Comparison of ENCODE assay signal across 37 cellular contexts in the genomic region with DNA sequence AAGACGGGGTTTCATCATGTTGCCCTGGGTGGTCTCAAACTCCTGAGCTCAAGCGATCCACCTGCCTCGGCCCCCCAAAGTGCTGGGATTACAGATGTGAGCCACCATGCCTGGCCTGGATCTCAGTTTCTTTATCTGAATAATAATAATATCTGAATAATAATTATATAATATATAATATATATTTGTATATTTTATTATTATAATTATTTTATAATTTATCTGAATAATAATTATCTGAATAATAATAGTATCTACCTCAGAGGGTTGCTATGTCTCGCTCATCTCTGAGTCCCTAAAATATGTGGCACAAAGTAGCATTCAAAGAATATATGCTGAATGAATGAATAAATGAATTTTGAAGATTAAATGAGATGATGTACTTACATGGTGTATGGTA. TPM values are rescaled to one million over a fixed set of nuclear protein-coding genes. Genes with fewer than 3 reads are reported as not detected.
"Had no signal": no experiment of that assay in that cellular context is flagged by ENCODE, and none has a peak within 500 bp of the region (broad histone marks: within the 10 kb centered on the region; RNA-seq: fewer than 3 reads in every experiment).

No MANE protein-coding gene starts in this region.

- H3K4me1 Mint-ChIP-seq: activated naive CD4-positive, alpha-beta T cell treated with anti-CD3 and anti-CD28 coated beads, Interleukin-2, amount 50 U/mL, for 24 hours; activated naive CD8-positive, alpha-beta T cell treated with anti-CD3 and anti-CD28 coated beads for 36 hours; activated naive CD8-positive, alpha-beta T cell treated with anti-CD3 and anti-CD28 coated beads, Interleukin-2, amount 10 ng/mL, durations not matched to agents 7 days and 5 days; activated naive CD8-positive, alpha-beta T cell treated with anti-CD3 and anti-CD28 coated beads, Interleukin-2, amount 50 U/mL, for 24 hours; activated T-helper 17 cell treated with anti-CD3 and anti-CD28 coated beads, Interleukin-2, amount 50 U/mL, for 72 hours had no signal

- H3K9me3 Mint-ChIP-seq: activated naive CD4-positive, alpha-beta T cell treated with anti-CD3 and anti-CD28 coated beads for 36 hours; activated naive CD4-positive, alpha-beta T cell treated with anti-CD3 and anti-CD28 coated beads, Interleukin-2, amount 10 ng/mL, durations not matched to agents 7 days and 5 days; activated naive CD4-positive, alpha-beta T cell treated with anti-CD3 and anti-CD28 coated beads, Interleukin-2, amount 50 U/mL, for 24 hours; activated naive CD4-positive, alpha-beta T cell treated with anti-CD3 and anti-CD28 coated beads, Interleukin-2, amount 50 U/mL, for 72 hours; activated naive CD8-positive, alpha-beta T cell treated with anti-CD3 and anti-CD28 coated beads for 36 hours; activated naive CD8-positive, alpha-beta T cell treated with anti-CD3 and anti-CD28 coated beads, Interleukin-2, amount 10 ng/mL, durations not matched to agents 7 days and 5 days; activated naive CD8-positive, alpha-beta T cell treated with anti-CD3 and anti-CD28 coated beads, Interleukin-2, amount 50 U/mL, for 24 hours; activated T-cell treated with anti-CD3 and anti-CD28 coated beads, Interleukin-2, amount 50 U/mL, for 24 hours; activated T-cell treated with anti-CD3 and anti-CD28 coated beads, Interleukin-2, amount 50 U/mL, for 4 hours; activated T-cell treated with anti-CD3 and anti-CD28 coated beads, Interleukin-2, amount 50 U/mL, for 72 hours; activated T-helper 1 cell treated with anti-CD3 and anti-CD28 coated beads, Interleukin-12 subunit alpha, Interleukin-12 subunit beta, Interleukin-2, Interleukin-4 antibody, amounts not matched to agents 30 ng/mL and 10 ng/mL and 1 ng/mL, durations not matched to agents 14 hours and 24 hours and 36 hours; activated T-helper 17 cell treated with anti-CD3 and anti-CD28 coated beads, Interleukin-2, amount 50 U/mL, for 72 hours; activated T-helper 2 cell treated with anti-CD3 and anti-CD28 coated beads, Interferon-gamma antibody, Interleukin-2, Interleukin-4, amounts not matched to agents 10 μg/mL and 5 μg/mL and 100 μg/mL, durations not matched to agents 14 hours and 24 hours and 36 hours; brain; central memory CD8-positive, alpha-beta T cell had no signal

- H3K27me3 Mint-ChIP-seq: activated naive CD4-positive, alpha-beta T cell treated with anti-CD3 and anti-CD28 coated beads, Interleukin-2, amount 50 U/mL, for 24 hours; activated naive CD8-positive, alpha-beta T cell; activated naive CD8-positive, alpha-beta T cell treated with anti-CD3 and anti-CD28 coated beads for 36 hours; activated T-cell treated with anti-CD3 and anti-CD28 coated beads, Interleukin-2, amount 50 U/mL, for 24 hours; activated T-helper 17 cell treated with anti-CD3 and anti-CD28 coated beads, Interleukin-2, amount 50 U/mL, for 72 hours had no signal

- H3K27ac Mint-ChIP-seq: activated naive CD4-positive, alpha-beta T cell treated with anti-CD3 and anti-CD28 coated beads for 36 hours; activated naive CD4-positive, alpha-beta T cell treated with anti-CD3 and anti-CD28 coated beads, Interleukin-2, amount 10 ng/mL, durations not matched to agents 7 days and 5 days; activated naive CD4-positive, alpha-beta T cell treated with anti-CD3 and anti-CD28 coated beads, Interleukin-2, amount 50 U/mL, for 24 hours; activated naive CD4-positive, alpha-beta T cell treated with anti-CD3 and anti-CD28 coated beads, Interleukin-2, amount 50 U/mL, for 72 hours; activated naive CD8-positive, alpha-beta T cell; activated naive CD8-positive, alpha-beta T cell treated with anti-CD3 and anti-CD28 coated beads for 36 hours; activated naive CD8-positive, alpha-beta T cell treated with anti-CD3 and anti-CD28 coated beads, Interleukin-2, amount 10 ng/mL, durations not matched to agents 7 days and 5 days; activated naive CD8-positive, alpha-beta T cell treated with anti-CD3 and anti-CD28 coated beads, Interleukin-2, amount 50 U/mL, for 24 hours; activated T-cell treated with anti-CD3 and anti-CD28 coated beads, Interleukin-2, amount 50 U/mL, for 24 hours; activated T-cell treated with anti-CD3 and anti-CD28 coated beads, Interleukin-2, amount 50 U/mL, for 72 hours; activated T-helper 1 cell treated with anti-CD3 and anti-CD28 coated beads, Interleukin-12 subunit alpha, Interleukin-12 subunit beta, Interleukin-2, Interleukin-4 antibody, amounts not matched to agents 30 ng/mL and 10 ng/mL and 1 ng/mL, durations not matched to agents 14 hours and 24 hours and 36 hours; activated T-helper 17 cell treated with anti-CD3 and anti-CD28 coated beads, Interleukin-2, amount 50 U/mL, for 72 hours; activated T-helper 2 cell treated with anti-CD3 and anti-CD28 coated beads, Interferon-gamma antibody, Interleukin-2, Interleukin-4, amounts not matched to agents 10 μg/mL and 5 μg/mL and 100 μg/mL, durations not matched to agents 14 hours and 24 hours and 36 hours; brain had no signal

- H3K36me3 Mint-ChIP-seq: activated naive CD4-positive, alpha-beta T cell treated with anti-CD3 and anti-CD28 coated beads, Interleukin-2, amount 10 ng/mL, durations not matched to agents 7 days and 5 days; activated naive CD4-positive, alpha-beta T cell treated with anti-CD3 and anti-CD28 coated beads, Interleukin-2, amount 50 U/mL, for 24 hours; activated naive CD4-positive, alpha-beta T cell treated with anti-CD3 and anti-CD28 coated beads, Interleukin-2, amount 50 U/mL, for 72 hours; activated naive CD8-positive, alpha-beta T cell; activated naive CD8-positive, alpha-beta T cell treated with anti-CD3 and anti-CD28 coated beads for 36 hours; activated naive CD8-positive, alpha-beta T cell treated with anti-CD3 and anti-CD28 coated beads, Interleukin-2, amount 10 ng/mL, durations not matched to agents 7 days and 5 days; brain had no signal

- H3K4me3 Mint-ChIP-seq: activated naive CD4-positive, alpha-beta T cell treated with anti-CD3 and anti-CD28 coated beads for 36 hours; activated naive CD4-positive, alpha-beta T cell treated with anti-CD3 and anti-CD28 coated beads, Interleukin-2, amount 10 ng/mL, durations not matched to agents 7 days and 5 days; activated naive CD4-positive, alpha-beta T cell treated with anti-CD3 and anti-CD28 coated beads, Interleukin-2, amount 50 U/mL, for 24 hours; activated naive CD8-positive, alpha-beta T cell; activated naive CD8-positive, alpha-beta T cell treated with anti-CD3 and anti-CD28 coated beads for 36 hours; activated naive CD8-positive, alpha-beta T cell treated with anti-CD3 and anti-CD28 coated beads, Interleukin-2, amount 10 ng/mL, durations not matched to agents 7 days and 5 days; activated naive CD8-positive, alpha-beta T cell treated with anti-CD3 and anti-CD28 coated beads, Interleukin-2, amount 50 U/mL, for 24 hours; activated T-cell treated with anti-CD3 and anti-CD28 coated beads, Interleukin-2, amount 50 U/mL, for 24 hours; activated T-cell treated with anti-CD3 and anti-CD28 coated beads, Interleukin-2, amount 50 U/mL, for 4 hours; activated T-cell treated with anti-CD3 and anti-CD28 coated beads, Interleukin-2, amount 50 U/mL, for 72 hours; activated T-helper 1 cell treated with anti-CD3 and anti-CD28 coated beads, Interleukin-12 subunit alpha, Interleukin-12 subunit beta, Interleukin-2, Interleukin-4 antibody, amounts not matched to agents 30 ng/mL and 10 ng/mL and 1 ng/mL, durations not matched to agents 14 hours and 24 hours and 36 hours; activated T-helper 17 cell treated with anti-CD3 and anti-CD28 coated beads, Interleukin-2, amount 50 U/mL, for 72 hours; brain; central memory CD8-positive, alpha-beta T cell had no signal

- ATAC-seq: activated naive CD4-positive, alpha-beta T cell treated with anti-CD3 and anti-CD28 coated beads, Interleukin-2, amount 50 U/mL, for 72 hours; activated naive CD8-positive, alpha-beta T cell treated with anti-CD3 and anti-CD28 coated beads, Interleukin-2, amount 50 U/mL, for 24 hours; activated T-cell treated with anti-CD3 and anti-CD28 coated beads, Interleukin-2, amount 50 U/mL, for 4 hours; activated T-cell treated with anti-CD3 and anti-CD28 coated beads, Interleukin-2, amount 50 U/mL, for 72 hours; activated T-helper 17 cell treated with anti-CD3 and anti-CD28 coated beads, Interleukin-2, amount 50 U/mL, for 72 hours; body of pancreas had no signal

- DNase-seq: activated effector memory CD4-positive, alpha-beta T cell treated with anti-CD3 and anti-CD28 coated beads, Interleukin-2, amount 50 U/mL, for 16 hours; activated effector memory CD4-positive, alpha-beta T cell treated with Interleukin-2 at 50 U/mL for 16 hours; activated gamma-delta T cell; activated gamma-delta T cell treated with Interleukin-2 at 50 U/mL for 16 hours; activated naive CD4-positive, alpha-beta T cell; activated naive CD4-positive, alpha-beta T cell treated with anti-CD3 and anti-CD28 coated beads for 36 hours; activated naive CD4-positive, alpha-beta T cell treated with anti-CD3 and anti-CD28 coated beads, Interleukin-2, amount 10 ng/mL, durations not matched to agents 7 days and 5 days; activated naive CD4-positive, alpha-beta T cell treated with anti-CD3 and anti-CD28 coated beads, Interleukin-2, amount 50 U/mL, for 16 hours; activated naive CD4-positive, alpha-beta T cell treated with Interleukin-2 at 50 U/mL for 16 hours; activated naive CD8-positive, alpha-beta T cell treated with anti-CD3 and anti-CD28 coated beads for 36 hours; activated naive CD8-positive, alpha-beta T cell treated with anti-CD3 and anti-CD28 coated beads, Interleukin-2, amount 10 ng/mL, durations not matched to agents 7 days and 5 days; activated naive CD8-positive, alpha-beta T cell treated with anti-CD3 and anti-CD28 coated beads, Interleukin-2, amount 50 U/mL, for 24 hours; activated T-cell treated with anti-CD3 and anti-CD28 coated beads, Interleukin-2, amount 50 U/mL, for 24 hours; activated T-cell treated with anti-CD3 and anti-CD28 coated beads, Interleukin-2, amount 50 U/mL, for 4 hours; activated T-cell treated with anti-CD3 and anti-CD28 coated beads, Interleukin-2, amount 50 U/mL, for 48 hours; activated T-cell treated with anti-CD3 and anti-CD28 coated beads, Interleukin-2, amount 50 U/mL, for 72 hours; adrenal gland; amniotic stem cell; amygdala; anterior cingulate cortex; aorta; body of pancreas; brain microvascular endothelial cell; caudate nucleus; central memory CD4-positive, alpha-beta T cell; cerebellar nuclear complex had no signal

RNA-seq across cellular contexts. Expression of a gene that starts 44.8 kb away (rescaled TPM):
- total RNA-seq: activated naive CD4-positive, alpha-beta T cell treated with anti-CD3 and anti-CD28 coated beads for 36 hours; activated naive CD4-positive, alpha-beta T cell treated with anti-CD3 and anti-CD28 coated beads, Interleukin-2, amount 50 U/mL, for 72 hours; activated naive CD8-positive, alpha-beta T cell treated with anti-CD3 and anti-CD28 coated beads for 36 hours; activated naive CD8-positive, alpha-beta T cell treated with anti-CD3 and anti-CD28 coated beads, Interleukin-2, amount 10 ng/mL, durations not matched to agents 7 days and 5 days; activated T-cell treated with anti-CD3 and anti-CD28 coated beads, Interleukin-2, amount 50 U/mL, for 4 hours; activated T-cell treated with anti-CD3 and anti-CD28 coated beads, Interleukin-2, amount 50 U/mL, for 72 hours; activated T-helper 1 cell treated with anti-CD3 and anti-CD28 coated beads, Interleukin-12 subunit alpha, Interleukin-12 subunit beta, Interleukin-2, Interleukin-4 antibody, amounts not matched to agents 30 ng/mL and 10 ng/mL and 1 ng/mL, durations not matched to agents 14 hours and 24 hours and 36 hours; activated T-helper 17 cell treated with anti-CD3 and anti-CD28 coated beads, Interleukin-2, amount 50 U/mL, for 72 hours; activated T-helper 2 cell treated with anti-CD3 and anti-CD28 coated beads, Interferon-gamma antibody, Interleukin-2, Interleukin-4, amounts not matched to agents 10 μg/mL and 5 μg/mL and 100 μg/mL, durations not matched to agents 14 hours and 24 hours and 36 hours; ascending aorta; body of pancreas; cerebellum; chondrocyte had no signal
